ENCODE assay signal across 8 cellular contexts in genomic region chr16:21540770-21541433, GRCh38. TPM values are rescaled to one million over a fixed set of nuclear protein-coding genes. Genes with fewer than 3 reads are reported as not detected.
DNase-seq lines count a peak whose midpoint lies in the region; ATAC-seq and TF ChIP-seq lines count a peak whose summit lies in the region.
"Not testable (repeated sequence)": the region's sequence is repeated elsewhere in the genome, so short reads cannot be mapped to it uniquely, and the experiment has no call there.

No MANE protein-coding gene starts in this region.

- H3K4me2 ChIP-seq in OCI-LY7 (ENCODE audit: low read length) = peak overlapping the region; percentile 10; the same call in 1 of the 2 replicates

- not testable (repeated sequence) for H3K27me3 ChIP-seq in upper lobe of left lung

- ATAC-seq in GM18519 (IDR thresholded peaks at IDR 0.05; ENCODE audit: low FRiP score, unreplicated experiment) = peak; percentile 47
- peak; percentile 62 for ATAC-seq in GM21717 (IDR thresholded peaks at IDR 0.05; ENCODE audit: unreplicated experiment)
- ATAC-seq in HG03135 (IDR thresholded peaks at IDR 0.05; ENCODE audit: unreplicated experiment) = peak; percentile 52
- peak; percentile 54 to 69 for ATAC-seq in upper lobe of left lung (ENCODE audit: low FRiP score in 2 of 2)

- peak overlapping the region; percentile 30 for H3K27ac ChIP-seq in OCI-LY7 (ENCODE audit: low read depth, low read length, poor library complexity, severe bottlenecking)
- H3K27ac ChIP-seq in upper lobe of left lung = not testable (repeated sequence)

- not testable (repeated sequence) for TF ChIP-seq POLR2A in upper lobe of left lung (IDR thresholded peaks at IDR 0.05)

- POLR2A ChIA-PET in OCI-LY7 (lab: Charles Lee) = not testable (repeated sequence)

- H3K4me1 Mint-ChIP-seq in endothelial cell (ENCODE audit: unreplicated experiment) = peaks cover 17% of the 10 kb centered on the region

- DNase-seq in OCI-LY7 (ENCODE audit: low spot score) = peak; percentile 78
- DNase-seq in activated T-cell treated with anti-CD3 and anti-CD28 coated beads for 48 hours (ENCODE audit: low read depth) = peak; percentile 68
- DNase-seq in endothelial cell (ENCODE audit: low spot score) = not testable (repeated sequence)
- DNase-seq in stimulated activated CD4-positive, alpha-beta T cell treated with anti-CD3 and anti-CD28 coated beads, Interleukin-15, amount 100 ng/mL, for 24 hours = peak; percentile 82
- peak in 1 of 2 donors; percentile 25 for DNase-seq in upper lobe of left lung

- intact Hi-C loops in OCI-LY7 (cut with micrococcal nuclease; ENCODE audit: unreplicated experiment) = not testable (repeated sequence)

- not testable (repeated sequence) for H3K27me3 Mint-ChIP-seq in endothelial cell (ENCODE audit: unreplicated experiment)

- BruUV-seq in OCI-LY7 (replicated peaks; lab: Mats Ljungman, UMichigan) = not testable (repeated sequence)

- H3K36me3 Mint-ChIP-seq in endothelial cell (ENCODE audit: low read depth, unreplicated experiment) = not testable (repeated sequence)

- TF ChIP-seq CTCF in OCI-LY7 (conservative IDR thresholded peaks at IDR 0.05; ENCODE audit: low read length); endothelial cell (IDR thresholded peaks at IDR 0.05; ENCODE audit: unreplicated experiment); upper lobe of left lung (IDR thresholded peaks at IDR 0.05): not testable (repeated sequence)

- H3K27ac Mint-ChIP-seq in endothelial cell (ENCODE audit: unreplicated experiment) = peak overlapping the region; percentile 30

- peaks cover 32% of the 10 kb centered on the region for H3K4me1 ChIP-seq in OCI-LY7 (ENCODE audit: insufficient read depth, low read length, poor library complexity, severe bottlenecking)
- not testable (repeated sequence) for H3K4me1 ChIP-seq in upper lobe of left lung

- not testable (repeated sequence) for H3K9me3 ChIP-seq in OCI-LY7 (ENCODE audit: low read length); upper lobe of left lung

- H3K79me2 ChIP-seq in OCI-LY7 (ENCODE audit: insufficient read depth, low read depth, low read length) = not testable (repeated sequence)

- not testable (repeated sequence) for H3K4me3 Mint-ChIP-seq in endothelial cell (ENCODE audit: unreplicated experiment)

- not testable (repeated sequence) for H3K4me3 ChIP-seq in OCI-LY7 (ENCODE audit: low read depth, low read length, poor library complexity, severe bottlenecking); upper lobe of left lung

- H2AFZ ChIP-seq in OCI-LY7 (ENCODE audit: low read length) = peak overlapping the region; percentile 35; the same call in 1 of the 2 replicates

- CTCF ChIA-PET in OCI-LY7 (lab: Charles Lee; ENCODE audit: unreplicated experiment) = not testable (repeated sequence)

- not testable (repeated sequence) for H3K9me2 ChIP-seq in OCI-LY7 (ENCODE audit: insufficient read depth, low read length)

- not testable (repeated sequence) for H3K36me3 ChIP-seq in OCI-LY7 (ENCODE audit: insufficient read depth, low read length); upper lobe of left lung

- H3K9me3 Mint-ChIP-seq in endothelial cell (ENCODE audit: unreplicated experiment) = not testable (repeated sequence)

- H4K20me1 ChIP-seq in OCI-LY7 (ENCODE audit: insufficient read depth, low read length) = not testable (repeated sequence)

- not testable (repeated sequence) for TF ChIP-seq EP300 in upper lobe of left lung (IDR thresholded peaks at IDR 0.05)

- WGBS in upper lobe of left lung, 2 donors = 67 to 69% methylated on average over 21 of the region's 21 CpGs

RNA-seq across cellular contexts. Expression of gene METTL9, which starts 58.5 kb away (rescaled TPM):
- 113 and 121 TPM in 2 replicates for total RNA-seq in OCI-LY7 (2014; rRNA removed; shearing (Covaris generic))
- total RNA-seq in OCI-LY7 (2022) (120 and 126 TPM in 2 replicates), endothelial cell (ENCODE audit: unreplicated experiment) (221 TPM), upper lobe of left lung (100 to 1,000 TPM in 2 of 6 donors, 10 to 100 TPM in 4; 57.1 to 120 (median 93.3) TPM)
